Comparison of ENCODE assay signal across 8 cellular contexts in genomic region chr9:99433555-99433954, GRCh38.
DNase-seq lines count a peak whose midpoint lies in the region; ATAC-seq and TF ChIP-seq lines count a peak whose summit lies in the region.

No MANE protein-coding gene starts in this region.

- H3K4me3 Mint-ChIP-seq in nephron progenitor cell = no peak overlapping the region

- DNase-seq in CD1c-positive myeloid dendritic cell (ENCODE audit: extremely low spot score) = peak; percentile 93
- DNase-seq in T1000 (lab: John Stamatoyannopoulos, UW) = peak; percentile 49
- peak; percentile 86 for DNase-seq in dedifferentiated amniotic fluid mesenchymal stem cell (ENCODE audit: extremely low spot score)
- no peak for DNase-seq in nephron progenitor cell
- no peak for DNase-seq in HuH-7.5 (ENCODE audit: low spot score)
- no peak for DNase-seq in NAMALWA (ENCODE audit: low spot score)

- H3K4me1 Mint-ChIP-seq in nephron progenitor cell = peaks cover 10% of the 10 kb centered on the region

- H3K27me3 Mint-ChIP-seq in nephron progenitor cell (ENCODE audit: low read depth, poor library complexity) = peaks cover 3% of the 10 kb centered on the region

- no peaks in the 10 kb centered on the region for H3K36me3 Mint-ChIP-seq in nephron progenitor cell (ENCODE audit: low read depth)

- H3K27ac Mint-ChIP-seq in nephron progenitor cell = peak overlapping the region; percentile 57

- ATAC-seq in GM19452 (IDR thresholded peaks at IDR 0.05; ENCODE audit: unreplicated experiment) (peak; percentile 99), HG03439 (IDR thresholded peaks at IDR 0.05; ENCODE audit: unreplicated experiment) (peak; percentile 96)

- peaks cover 2% of the 10 kb centered on the region for H3K9me3 Mint-ChIP-seq in nephron progenitor cell

- TF ChIP-seq CTCF in nephron progenitor cell (IDR thresholded peaks at IDR 0.05) = no peak

Comparison
In these comparisons a context has a peak if more than half of its experiments do, and no peak if none do; other contexts are left out.
1. DNase-seq: peak in CD1c-positive myeloid dendritic cell (single experiment), T1000 (single experiment) and dedifferentiated amniotic fluid mesenchymal stem cell (single experiment); none in nephron progenitor cell (single experiment), HuH-7.5 (single experiment) and NAMALWA (single experiment).